ENCODE assay signal across 8 cellular contexts in the genomic region with DNA sequence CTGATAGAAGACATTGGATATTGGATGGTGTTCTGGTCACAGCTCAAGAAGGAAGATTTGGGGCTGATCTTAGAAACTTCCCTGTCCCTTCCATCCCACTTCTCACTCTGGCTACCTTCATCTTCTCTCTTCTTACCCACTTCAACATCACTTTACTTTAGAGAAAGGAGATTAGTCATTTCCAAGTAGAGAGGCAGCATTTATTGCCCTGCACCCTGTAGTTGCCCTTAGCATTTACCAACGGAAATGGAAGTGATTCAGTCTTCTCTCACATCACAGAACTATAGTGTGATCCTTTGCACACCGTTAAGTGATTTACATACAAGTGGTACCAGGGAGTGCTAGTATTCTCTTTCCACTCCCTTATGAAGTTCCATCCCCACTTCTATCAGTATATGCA. TPM values are rescaled to one million over a fixed set of nuclear protein-coding genes. Genes with fewer than 3 reads are reported as not detected.
DNase-seq lines count a peak whose midpoint lies in the region; ATAC-seq and TF ChIP-seq lines count a peak whose summit lies in the region.
"Had no signal": no experiment of that assay in that cellular context is flagged by ENCODE, and none has a peak within 500 bp of the region (broad histone marks: within the 10 kb centered on the region; RNA-seq: fewer than 3 reads in every experiment).

No MANE protein-coding gene starts in this region.

- H2BK120ac ChIP-seq in trophoblast cell (ENCODE audit: insufficient read depth, low read length, poor library complexity) = no peak overlapping the region

- no peak overlapping the region for H4K12ac ChIP-seq in trophoblast cell (ENCODE audit: low read depth, low read length)

- H4K91ac ChIP-seq in trophoblast cell (ENCODE audit: low read depth, low read length) = no peak overlapping the region

- H3K79me2 ChIP-seq in MM.1S (ENCODE audit: low read length) = no peaks in the 10 kb centered on the region
- H3K79me2 ChIP-seq in trophoblast cell (ENCODE audit: control insufficient read depth, insufficient read depth, low read length, poor library complexity) = no peaks in the 10 kb centered on the region

- H3K4ac ChIP-seq in trophoblast cell (ENCODE audit: low read depth, low read length) = no peak overlapping the region

- H2BK12ac ChIP-seq in trophoblast cell (ENCODE audit: low read length) = peak overlapping the region; percentile 27

- peak overlapping the region; percentile 4 for H2AK5ac ChIP-seq in trophoblast cell (ENCODE audit: low read length)

- H3K4me1 ChIP-seq in MM.1S (ENCODE audit: low read length) = peaks cover 51% of the 10 kb centered on the region
- peaks cover 2 to 14% of the 10 kb centered on the region in 2 experiments for H3K4me1 ChIP-seq in trophoblast cell (ENCODE audit: control insufficient read depth in 1 of 2, insufficient read depth in 2 of 2, low read length in 2 of 2)

- H3K4me3 ChIP-seq in MM.1S (ENCODE audit: low read length) (no peak overlapping the region), trophoblast cell (ENCODE audit: low read depth, low read length) (no peak overlapping the region)

- H3K27ac ChIP-seq in MM.1S (ENCODE audit: low read length) (peak overlapping the region; percentile 90; the same call in 1 of the 2 replicates), trophoblast cell (ENCODE audit: low read depth, low read length) (peak overlapping the region; percentile 91)

- no peak overlapping the region for H2BK5ac ChIP-seq in trophoblast cell (ENCODE audit: low read depth, low read length, poor library complexity)

- peak; percentile 21 for ATAC-seq in GM19351 (IDR thresholded peaks at IDR 0.05; ENCODE audit: unreplicated experiment)
- no peak for ATAC-seq in HG03097 (IDR thresholded peaks at IDR 0.05; ENCODE audit: low FRiP score, unreplicated experiment)

- no peak for TF ChIP-seq CTCF in MM.1S (IDR thresholded peaks at IDR 0.05; ENCODE audit: low read length)
- no peak for TF ChIP-seq CTCF in MCF 10A (IDR thresholded peaks at IDR 0.05; ENCODE audit: unreplicated experiment)

- peaks cover 39% of the 10 kb centered on the region for H3K4me1 Mint-ChIP-seq in MCF 10A (ENCODE audit: insufficient read depth, unreplicated experiment)

- CTCF ChIA-PET in MCF 10A (lab: Yijun Ruan, JAX) = interaction anchor here (0.6 to 1.1 kb wide), 5 partner anchors 46 to 205 kb away, joined by 3 to 5 read pairs (median 3); no protein-coding TSS in a partner anchor

- H3F3A ChIP-seq in MM.1S (ENCODE audit: insufficient read depth, low read length) = peaks cover 17% of the 10 kb centered on the region

- DNase-seq in MM.1S (no peak), MCF 10A (ENCODE audit: unreplicated experiment) (peak; percentile 54), trophoblast cell (no peak), OCI-M1 (lab: John Stamatoyannopoulos, UW) (no peak), SKM-1 (lab: John Stamatoyannopoulos, UW; ENCODE audit: unreplicated experiment) (no peak)

- no peaks in the 10 kb centered on the region for H3K9me3 Mint-ChIP-seq in MCF 10A (ENCODE audit: unreplicated experiment)
- H3K9me3 Mint-ChIP-seq: memory B cell had no signal

- H3K27me3 Mint-ChIP-seq in MCF 10A (ENCODE audit: insufficient read depth, unreplicated experiment) = no peaks in the 10 kb centered on the region

- H3K4me2 ChIP-seq in MM.1S (ENCODE audit: low read depth, low read length) = no peak overlapping the region
- H3K4me2 ChIP-seq in trophoblast cell (ENCODE audit: low read length) = no peak overlapping the region

- no peaks in the 10 kb centered on the region for H3K9me2 ChIP-seq in MM.1S (replicated peaks; ENCODE audit: insufficient read depth, low read length)

- H3K23ac ChIP-seq in trophoblast cell (ENCODE audit: low read length) = no peak overlapping the region

- H3K14ac ChIP-seq in trophoblast cell (ENCODE audit: low read length) = no peak overlapping the region

- no peaks in the 10 kb centered on the region for H3K36me3 ChIP-seq in MM.1S (replicated peaks; ENCODE audit: insufficient read depth, low read length)
- no peaks in the 10 kb centered on the region for H3K36me3 ChIP-seq in trophoblast cell (ENCODE audit: control insufficient read depth in 1 of 2, insufficient read depth in 2 of 2, low read length in 2 of 2)

- H3K27ac Mint-ChIP-seq in MCF 10A (ENCODE audit: low read depth, unreplicated experiment) = peak overlapping the region; percentile 81
- H3K27ac Mint-ChIP-seq: memory B cell had no signal

- no peak overlapping the region for H3K4me3 Mint-ChIP-seq in MCF 10A (ENCODE audit: unreplicated experiment)
- H3K4me3 Mint-ChIP-seq: memory B cell had no signal

- H3K79me1 ChIP-seq in trophoblast cell (ENCODE audit: low read length) = peaks cover 11% of the 10 kb centered on the region

- H3K18ac ChIP-seq in trophoblast cell (ENCODE audit: low read length) = no peak overlapping the region

- peaks cover 6% of the 10 kb centered on the region for H3K36me3 Mint-ChIP-seq in MCF 10A (ENCODE audit: insufficient read depth, unreplicated experiment)
- H3K36me3 Mint-ChIP-seq: memory B cell had no signal

- no peaks in the 10 kb centered on the region for H4K20me1 ChIP-seq in MM.1S (ENCODE audit: insufficient read depth, low read length)

- H3K9ac ChIP-seq in MM.1S (ENCODE audit: low read length) (no peak overlapping the region), trophoblast cell (ENCODE audit: low read length) (no peak overlapping the region)

- no peaks in the 10 kb centered on the region for H3K9me3 ChIP-seq in MM.1S (replicated peaks; ENCODE audit: insufficient read depth, low read length)
- H3K9me3 ChIP-seq in trophoblast cell (ENCODE audit: insufficient read depth, low read depth, low read length) = peaks cover 1% of the 10 kb centered on the region

- no peak overlapping the region for H4K8ac ChIP-seq in trophoblast cell (ENCODE audit: low read depth, low read length)

- POLR2A ChIA-PET in MCF 10A (lab: Yijun Ruan, JAX) = interaction anchor here (0.9 to 4.8 kb wide), 5 partner anchors 37 to 70 kb away, joined by 3 to 59 read pairs (median 3); a partner anchor contains a TSS

- H2AFZ ChIP-seq in MM.1S (ENCODE audit: low read length) (no peak overlapping the region), trophoblast cell (ENCODE audit: insufficient read depth, low read length, poor library complexity) (no peak overlapping the region)

- no CpG with 5 or more reads among the region's 2 CpGs for WGBS in trophoblast cell (ENCODE audit: extremely low coverage, insufficient coverage, insufficient read length)

- intact Hi-C loops in MCF 10A (cut with micrococcal nuclease) = loop anchor here (2.0 to 5.0 kb wide), 3 partner anchors 34 to 357 kb away; no protein-coding TSS in a partner anchor

- H3K27me3 ChIP-seq in MM.1S (replicated peaks; ENCODE audit: insufficient read depth, low read length) (no peaks in the 10 kb centered on the region), trophoblast cell (ENCODE audit: insufficient read depth, low read length) (no peaks in the 10 kb centered on the region)

- no TSS peak for BruUV-seq in MCF 10A (replicated peaks; lab: Mats Ljungman, UMichigan)

RNA-seq across cellular contexts. Expression of a gene that starts 52.4 kb away (rescaled TPM):
- 183 and 203 TPM in 2 replicates for total RNA-seq in MCF 10A (2022)
- 3.8 and 4.5 TPM in 2 replicates for polyA plus RNA-seq in trophoblast cell (2013)
